ENCODE assay signal across 1 cellular context in genomic region chr12:45730842-45731336, GRCh38.
TF ChIP-seq lines count a peak whose summit lies in the region.

No MANE protein-coding gene starts in this region.

TF ChIP-seq in HCT116, 20 proteins besides CTCF, POLR2A, EP300 and RAD21 (continued from another document):
- no peak for TF ChIP-seq YY1 (IDR thresholded peaks at IDR 0.05; ENCODE audit: extremely low read depth, insufficient replicate concordance, low read depth, low read length)
